In genomic region chr17:60381958-60382357, GRCh38 we compare ENCODE assay signal across 1 cellular context.
TF ChIP-seq lines count a peak whose summit lies in the region.

No MANE protein-coding gene starts in this region.

TF ChIP-seq in SK-N-SH, 30 proteins besides CTCF, POLR2A, EP300 and RAD21 (continued from another document):
- TF ChIP-seq REST (IDR thresholded peaks at IDR 0.05; ENCODE audit: low read depth, low read length) = no peak
